1 cellular context compared by ENCODE assay signal in the genomic region with DNA sequence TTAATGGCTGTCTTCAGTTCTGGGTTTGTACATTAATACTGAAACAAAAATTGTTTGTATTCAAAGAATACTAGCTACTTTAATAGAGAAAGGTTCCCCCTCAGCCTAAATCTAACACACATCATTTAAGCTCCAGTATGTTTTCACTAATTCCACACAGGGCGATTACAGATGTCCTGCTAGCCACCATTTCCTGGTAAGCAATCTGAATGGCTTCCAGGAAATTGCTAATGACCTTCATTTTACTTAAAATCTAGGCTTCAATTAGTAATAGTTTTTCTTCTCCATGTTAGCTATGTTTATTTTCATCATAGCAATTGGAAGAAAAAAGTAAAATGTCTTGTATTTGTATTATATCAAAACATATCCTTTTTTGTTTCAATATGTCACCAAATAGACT.
A peak's percentile ranks its signal among the peaks of the same experiment; 100 is the strongest.
TF ChIP-seq lines count a peak whose summit lies in the region.

No MANE protein-coding gene starts in this region.

TF ChIP-seq in K562, 482 proteins besides CTCF, POLR2A, EP300 and RAD21 (continued from another document):
- TF ChIP-seq, protein P1, sequence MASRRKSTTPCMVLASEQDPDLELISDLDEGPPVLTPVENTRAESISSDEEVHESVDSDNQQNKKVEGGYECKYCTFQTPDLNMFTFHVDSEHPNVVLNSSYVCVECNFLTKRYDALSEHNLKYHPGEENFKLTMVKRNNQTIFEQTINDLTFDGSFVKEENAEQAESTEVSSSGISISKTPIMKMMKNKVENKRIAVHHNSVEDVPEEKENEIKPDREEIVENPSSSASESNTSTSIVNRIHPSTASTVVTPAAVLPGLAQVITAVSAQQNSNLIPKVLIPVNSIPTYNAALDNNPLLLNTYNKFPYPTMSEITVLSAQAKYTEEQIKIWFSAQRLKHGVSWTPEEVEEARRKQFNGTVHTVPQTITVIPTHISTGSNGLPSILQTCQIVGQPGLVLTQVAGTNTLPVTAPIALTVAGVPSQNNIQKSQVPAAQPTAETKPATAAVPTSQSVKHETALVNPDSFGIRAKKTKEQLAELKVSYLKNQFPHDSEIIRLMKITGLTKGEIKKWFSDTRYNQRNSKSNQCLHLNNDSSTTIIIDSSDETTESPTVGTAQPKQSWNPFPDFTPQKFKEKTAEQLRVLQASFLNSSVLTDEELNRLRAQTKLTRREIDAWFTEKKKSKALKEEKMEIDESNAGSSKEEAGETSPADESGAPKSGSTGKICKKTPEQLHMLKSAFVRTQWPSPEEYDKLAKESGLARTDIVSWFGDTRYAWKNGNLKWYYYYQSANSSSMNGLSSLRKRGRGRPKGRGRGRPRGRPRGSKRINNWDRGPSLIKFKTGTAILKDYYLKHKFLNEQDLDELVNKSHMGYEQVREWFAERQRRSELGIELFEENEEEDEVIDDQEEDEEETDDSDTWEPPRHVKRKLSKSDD (conservative IDR thresholded peaks at IDR 0.05; ENCODE audit: low read length), result no peak
- TF ChIP-seq TRIM28 (IDR thresholded peaks at IDR 0.05) (no peak), DACH1 (IDR thresholded peaks at IDR 0.05; ENCODE audit: partially characterized antibody) (peak; percentile 31)
